In genomic region chr3:43699864-43700263, GRCh38 we compare ENCODE assay signal across 8 cellular contexts. TPM values are rescaled to one million over a fixed set of nuclear protein-coding genes. Genes with fewer than 3 reads are reported as not detected.
DNase-seq lines count a peak whose midpoint lies in the region; ATAC-seq, FAIRE-seq and TF ChIP-seq lines count a peak whose summit lies in the region.

No MANE protein-coding gene starts in this region.

- H3K79me2 ChIP-seq in GM12878 (ENCODE audit: control insufficient read depth, insufficient read depth, low read length), result no peaks in the 10 kb centered on the region

- no TSS peak for BruUV-seq in GM12878 (replicated peaks; lab: Mats Ljungman, UMichigan)

- no peak for TF ChIP-seq POLR2A in A549 (IDR thresholded peaks at IDR 0.05; ENCODE audit: low read length)
- TF ChIP-seq POLR2A in GM12878 (IDR thresholded peaks at IDR 0.05; ENCODE audit: low read depth, low read length), result no peak

- TF ChIP-seq CTCF in A549 (IDR thresholded peaks at IDR 0.05), result peak; percentile 19; the same call in 1 of the 3 replicates
- peak; percentile 18 to 56 (median 45); a peak in 4 of 6 replicates for TF ChIP-seq CTCF in GM12878 (IDR thresholded peaks at IDR 0.05 in 2 of 3, conservative IDR thresholded peaks at IDR 0.05 in 1 of 3; ENCODE audit: control insufficient read depth in 2 of 3, extremely low read depth in 1 of 3, insufficient read depth in 1 of 3, low read depth in 3 of 3, low read length in 3 of 3)
- no peak for TF ChIP-seq CTCF in ascending aorta (IDR thresholded peaks at IDR 0.05)

- no peak overlapping the region for H3K9ac ChIP-seq in GM12878 (ENCODE audit: control insufficient read depth, insufficient read depth, low read length)

- 37% methylated on average over 1 of the region's 1 CpG for WGBS in A549 (ENCODE audit: missing lambda C conversion rate)
- WGBS in GM12878 (ENCODE audit: insufficient coverage, insufficient replicate concordance, low lambda C conversion rate, missing lambda C conversion rate), result 0% methylated on average over 1 of the region's 1 CpG

- intact Hi-C loops in GM12878 (cut with micrococcal nuclease; ENCODE audit: unreplicated experiment), result no loop called here
- intact Hi-C loops in ascending aorta (cut with DNase I), result loop anchor here (10.0 kb wide), 1 partner anchor 155 kb away; no protein-coding TSS in a partner anchor

- TF ChIP-seq RAD21 in A549 (conservative IDR thresholded peaks at IDR 0.05 in 1 of 2, IDR thresholded peaks at IDR 0.05 in 1 of 2) (peak; percentile 20 to 47; a peak in 2 of 5 replicates), GM12878 (IDR thresholded peaks at IDR 0.05; ENCODE audit: insufficient read depth, low read depth, low read length) (peak; percentile 25; the same call in 1 of the 2 replicates)

- POLR2A ChIA-PET in A549 (lab: Yijun Ruan, JAX) (no interaction called here), GM12878 (lab: Charles Lee) (no interaction called here)

- SMC1A ChIA-PET in GM12878 (lab: Charles Lee; ENCODE audit: uncharacterized antibody, unreplicated experiment), result interaction anchor here (1.4 kb wide), 1 partner anchor 499 kb away, joined by 3 read pairs; no protein-coding TSS in a partner anchor

- in situ Hi-C loops in GM12878 (cut with MboI), result no loop called here

- no peak for FAIRE-seq in A549 (lab: Jason Lieb, UNC)
- FAIRE-seq in GM12878 (lab: Jason Lieb, UNC), result peak; percentile 27

- no peak overlapping the region for H3K27ac ChIP-seq in A549
- H3K27ac ChIP-seq in GM12878 (ENCODE audit: control insufficient read depth, insufficient read depth), result no peak overlapping the region
- H3K27ac ChIP-seq in ascending aorta, result no peak overlapping the region
- no peak overlapping the region for H3K27ac ChIP-seq in substantia nigra (ENCODE audit: low read depth, low read length, poor library complexity, severe bottlenecking)

- H3K4me3 ChIP-seq in A549 (no peak overlapping the region), GM12878 (no peak overlapping the region), ascending aorta (no peak overlapping the region)

- DNase-seq in A549 (ENCODE audit: low read depth in 1 of 2, low spot score in 1 of 2), result peak; percentile 28 to 46
- no peak for DNase-seq in GM12878 (ENCODE audit: low read depth, low spot score)
- no peak for DNase-seq in NCI-H1436 treated with DMSO at 0.1 percent for 48 hours (lab: John Stamatoyannopoulos, UW)
- no peak for DNase-seq in NCI-H82 treated with DMSO at 0.1 percent for 48 hours (lab: John Stamatoyannopoulos, UW; ENCODE audit: unreplicated experiment)
- no peak for DNase-seq in ascending aorta (ENCODE audit: low spot score in 2 of 2)
- DNase-seq in substantia nigra (lab: John Stamatoyannopoulos, UW), result no peak

- H4K20me1 ChIP-seq in GM12878 (ENCODE audit: control insufficient read depth, insufficient read depth), result no peaks in the 10 kb centered on the region

- H3K9me3 ChIP-seq in A549 (no peaks in the 10 kb centered on the region), GM12878 (replicated peaks; ENCODE audit: control insufficient read depth, insufficient read depth, low read length) (no peaks in the 10 kb centered on the region), ascending aorta (no peaks in the 10 kb centered on the region)

- peak overlapping the region; percentile 30; the same call in 1 of the 2 replicates for H2AFZ ChIP-seq in GM12878 (ENCODE audit: control insufficient read depth, low read depth, low read length)

- H3K36me3 ChIP-seq in GM12878 (ENCODE audit: control insufficient read depth in 2 of 2, insufficient read depth in 2 of 2, low read length in 1 of 2) (peaks cover 0 to 1% of the 10 kb centered on the region in 2 experiments; a peak in 2 of 4 replicates), ascending aorta (peaks cover 4 to 18% of the 10 kb centered on the region in 2 donors)

- RAD21 ChIA-PET in GM12878 (lab: Charles Lee; ENCODE audit: unreplicated experiment), result no interaction called here

- no peaks in the 10 kb centered on the region for H3K27me3 ChIP-seq in GM12878 (replicated peaks in 1 of 2; ENCODE audit: control insufficient read depth in 2 of 2, insufficient read depth in 2 of 2, low read length in 1 of 2)
- H3K27me3 ChIP-seq in ascending aorta, result no peaks in the 10 kb centered on the region

- CTCF ChIA-PET in A549 (lab: Yijun Ruan, JAX), result no interaction called here
- CTCF ChIA-PET in GM12878 (lab: Yijun Ruan, JAX), result interaction anchor here (0.6 kb wide), 1 partner anchor 1726 kb away, joined by 3 read pairs; no protein-coding TSS in a partner anchor

- peak; percentile 68 to 83; a peak in 5 of 6 replicates for ATAC-seq in A549
- peak; percentile 65 for ATAC-seq in GM18907 (IDR thresholded peaks at IDR 0.05; ENCODE audit: unreplicated experiment)
- ATAC-seq in HG03175 (IDR thresholded peaks at IDR 0.05; ENCODE audit: unreplicated experiment), result peak; percentile 80
- peak; percentile 88 for ATAC-seq in GM12878

- TF ChIP-seq EP300 in A549 (IDR thresholded peaks at IDR 0.05) (no peak), GM12878 (IDR thresholded peaks at IDR 0.05; ENCODE audit: borderline replicate concordance in 1 of 2, control insufficient read depth in 1 of 2, low read depth in 2 of 2, low read length in 2 of 2) (no peak)

- H3K4me1 ChIP-seq in A549 (peaks cover 17% of the 10 kb centered on the region), GM12878 (ENCODE audit: control insufficient read depth, insufficient read depth, low read length) (no peaks in the 10 kb centered on the region; the same call in 1 of the 2 replicates), ascending aorta (no peaks in the 10 kb centered on the region)

- H3K4me2 ChIP-seq in A549 (no peak overlapping the region), GM12878 (ENCODE audit: control insufficient read depth, insufficient read depth) (no peak overlapping the region)

TF ChIP-seq in A549, 52 proteins besides CTCF, POLR2A, EP300 and RAD21:
- 0 out of 3 replicates have a peak, but pooled peaks have one; percentile 21 for TF ChIP-seq SMC3 (IDR thresholded peaks at IDR 0.05)
- no peak for TF ChIP-seq MYC (IDR thresholded peaks at IDR 0.05; ENCODE audit: borderline replicate concordance, low read length)

TF ChIP-seq in GM12878, 131 proteins besides CTCF, POLR2A, EP300 and RAD21:
- TF ChIP-seq SMC3 (IDR thresholded peaks at IDR 0.05; ENCODE audit: borderline replicate concordance, low read length) (peak; percentile 9; the same call in 1 of the 2 replicates), YBX1 (IDR thresholded peaks at IDR 0.05) (no peak), MEF2A (IDR thresholded peaks at IDR 0.05; ENCODE audit: insufficient read depth, low read depth, low read length) (no peak), MTA2 (IDR thresholded peaks at IDR 0.05; ENCODE audit: low read depth) (no peak), CBFB (IDR thresholded peaks at IDR 0.05; ENCODE audit: low read depth) (no peak)

RNA-seq across cellular contexts. Expression of gene ABHD5, which starts 9.1 kb away (rescaled TPM):
- polyA plus RNA-seq in A549 (2011; rRNA removed) (17.3 and 17.8 TPM in 2 replicates), A549 (2017; fragmentation: RNase III; extraction: RNeasy Plus Mini Kit Qiagen cat#74134 plus additional on column Dnase treatment) (16.2 to 16.6 TPM (median 16.4 TPM) in 3 replicates), GM12878 (2011; rRNA removed) (24.4 and 29.4 TPM in 2 replicates), GM12878 (2014; fragmentation: Illumina TruSeq; extraction: Trizol) (9.7 and 11.5 TPM in 2 replicates), GM12878 (2014; fragmentation: Nextera tagmentation; extraction: Ambion mirVana) (1 to 10 TPM; 5.5 to 6.8 TPM), GM12878 (2014; rRNA removed) (8.1 and 8.2 TPM in 2 replicates), GM12878 (2016; fragmentation: Nextera tagmentation; extraction: Ambion mirVana) (10 to 100 TPM; 11.3 to 12.0 TPM)
- polyA plus RNA-seq in A549 (2012; cell fraction: cytosol; rRNA removed), result 8.2 and 8.9 TPM in 2 replicates
- polyA plus RNA-seq in A549 (2012; cell fraction: nucleus; rRNA removed), result 4.3 and 7.7 TPM in 2 replicates
- 12.0 and 12.4 TPM in 2 replicates for polyA minus RNA-seq in A549 (2011; rRNA and poly(A)+ RNA removed)
- total RNA-seq in GM12878 (2013; cell fraction: nucleolus; rRNA removed), result 13.8 and 18.3 TPM in 2 replicates
- total RNA-seq in GM12878 (2014; rRNA removed) (6.9 and 10.5 TPM in 2 replicates), GM12878 (2014; rRNA removed; fragmentation: Illumina TruSeq; extraction: Trizol) (9.8 and 10.7 TPM in 2 replicates), GM12878 (2021) (7.7 and 8.1 TPM in 2 replicates), ascending aorta (5.3 TPM)
- polyA plus RNA-seq in GM12878 (2011; ENCODE audit: low read depth), result 3.6 TPM
- 13.5 and 14.0 TPM in 2 replicates for polyA plus RNA-seq in GM12878 (2011; cell fraction: cytosol; rRNA removed)
- 13.4 and 14.8 TPM in 2 replicates for polyA plus RNA-seq in GM12878 (2011; cell fraction: nucleus; rRNA removed)
- 4.8 TPM in 2 replicates for polyA plus RNA-seq in GM12878 (2012)
- polyA minus RNA-seq in GM12878 (2011; rRNA and poly(A)+ RNA removed), result 20.2 and 22.2 TPM in 2 replicates
- 7.8 TPM in 2 replicates for polyA minus RNA-seq in GM12878 (2011; cell fraction: cytosol; rRNA and poly(A)+ RNA removed)
- 8.2 and 18.8 TPM in 2 replicates for polyA minus RNA-seq in GM12878 (2011; cell fraction: nucleus; rRNA and poly(A)+ RNA removed)

Comparison
In these comparisons a context has a peak if more than half of its experiments do, and no peak if none do; other contexts are left out.
1. DNase-seq: peak in A549 (2 of 2); none in GM12878 (single experiment), NCI-H1436 treated with DMSO at 0.1 percent for 48 hours (single experiment), NCI-H82 treated with DMSO at 0.1 percent for 48 hours (single experiment), ascending aorta (0 of 2) and substantia nigra (0 of 49).
2. CTCF ChIP-seq: peak in A549 (single experiment) and GM12878 (3 of 3); none in ascending aorta (0 of 3).
3. Of the 24 proteins assayed by ChIP-seq in both GM12878 and A549: peak only in GM12878: none; only in A549: none; in both: CTCF, RAD21 and SMC3; in neither: 21.
4. Peak in every context shown above with its lines, with median percentiles within 50 percentile points of each other: ATAC-seq.